1 cellular context compared by ENCODE assay signal in the genomic region with DNA sequence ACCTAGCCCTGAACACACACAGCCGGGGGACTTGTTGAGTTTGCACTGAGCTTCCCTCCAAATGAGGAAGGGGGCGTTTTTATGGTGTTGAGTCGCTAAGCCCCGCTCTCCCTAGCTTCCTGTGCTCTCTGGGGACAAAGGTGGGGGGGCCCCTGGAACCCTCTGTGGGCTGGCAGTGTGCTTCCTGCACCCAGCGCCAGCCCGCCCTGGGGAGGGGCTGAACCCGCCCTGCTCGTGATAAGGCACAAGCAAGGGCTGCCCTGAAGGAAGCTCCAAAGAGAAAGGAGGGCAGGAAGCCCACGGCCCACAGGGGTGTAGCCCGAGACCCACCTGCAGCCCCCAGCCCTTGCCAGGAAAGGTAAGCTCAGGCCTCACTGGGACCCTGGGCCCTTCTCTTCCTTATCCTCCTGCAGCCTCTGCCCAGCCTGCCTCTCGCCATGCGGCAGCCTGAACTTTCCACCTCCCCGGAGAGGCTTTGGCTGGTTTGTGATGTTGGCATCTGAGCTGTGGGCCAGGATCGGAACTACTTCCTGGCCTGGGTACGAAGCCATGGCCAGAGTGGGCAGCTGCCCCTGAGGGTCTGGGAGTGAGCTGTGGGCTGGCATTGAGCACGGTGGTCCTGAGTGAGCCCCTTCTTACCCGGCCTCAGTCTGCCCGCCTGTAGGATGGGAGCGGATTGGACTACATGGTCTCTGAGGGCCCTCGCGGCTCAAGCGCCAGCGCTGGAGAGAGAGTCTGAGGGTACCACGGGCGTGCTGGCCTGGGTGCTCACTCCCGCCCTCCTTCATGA.
TF ChIP-seq lines count a peak whose summit lies in the region.

A gene (plus strand): TSS at position 265 of the 790 bp plus-strand sequence. CDS start 644 bp downstream, outside the sequence.

TF ChIP-seq in GM23338, 12 proteins besides CTCF, POLR2A, EP300 and RAD21 (continued from another document):
- TF ChIP-seq, protein P1, sequence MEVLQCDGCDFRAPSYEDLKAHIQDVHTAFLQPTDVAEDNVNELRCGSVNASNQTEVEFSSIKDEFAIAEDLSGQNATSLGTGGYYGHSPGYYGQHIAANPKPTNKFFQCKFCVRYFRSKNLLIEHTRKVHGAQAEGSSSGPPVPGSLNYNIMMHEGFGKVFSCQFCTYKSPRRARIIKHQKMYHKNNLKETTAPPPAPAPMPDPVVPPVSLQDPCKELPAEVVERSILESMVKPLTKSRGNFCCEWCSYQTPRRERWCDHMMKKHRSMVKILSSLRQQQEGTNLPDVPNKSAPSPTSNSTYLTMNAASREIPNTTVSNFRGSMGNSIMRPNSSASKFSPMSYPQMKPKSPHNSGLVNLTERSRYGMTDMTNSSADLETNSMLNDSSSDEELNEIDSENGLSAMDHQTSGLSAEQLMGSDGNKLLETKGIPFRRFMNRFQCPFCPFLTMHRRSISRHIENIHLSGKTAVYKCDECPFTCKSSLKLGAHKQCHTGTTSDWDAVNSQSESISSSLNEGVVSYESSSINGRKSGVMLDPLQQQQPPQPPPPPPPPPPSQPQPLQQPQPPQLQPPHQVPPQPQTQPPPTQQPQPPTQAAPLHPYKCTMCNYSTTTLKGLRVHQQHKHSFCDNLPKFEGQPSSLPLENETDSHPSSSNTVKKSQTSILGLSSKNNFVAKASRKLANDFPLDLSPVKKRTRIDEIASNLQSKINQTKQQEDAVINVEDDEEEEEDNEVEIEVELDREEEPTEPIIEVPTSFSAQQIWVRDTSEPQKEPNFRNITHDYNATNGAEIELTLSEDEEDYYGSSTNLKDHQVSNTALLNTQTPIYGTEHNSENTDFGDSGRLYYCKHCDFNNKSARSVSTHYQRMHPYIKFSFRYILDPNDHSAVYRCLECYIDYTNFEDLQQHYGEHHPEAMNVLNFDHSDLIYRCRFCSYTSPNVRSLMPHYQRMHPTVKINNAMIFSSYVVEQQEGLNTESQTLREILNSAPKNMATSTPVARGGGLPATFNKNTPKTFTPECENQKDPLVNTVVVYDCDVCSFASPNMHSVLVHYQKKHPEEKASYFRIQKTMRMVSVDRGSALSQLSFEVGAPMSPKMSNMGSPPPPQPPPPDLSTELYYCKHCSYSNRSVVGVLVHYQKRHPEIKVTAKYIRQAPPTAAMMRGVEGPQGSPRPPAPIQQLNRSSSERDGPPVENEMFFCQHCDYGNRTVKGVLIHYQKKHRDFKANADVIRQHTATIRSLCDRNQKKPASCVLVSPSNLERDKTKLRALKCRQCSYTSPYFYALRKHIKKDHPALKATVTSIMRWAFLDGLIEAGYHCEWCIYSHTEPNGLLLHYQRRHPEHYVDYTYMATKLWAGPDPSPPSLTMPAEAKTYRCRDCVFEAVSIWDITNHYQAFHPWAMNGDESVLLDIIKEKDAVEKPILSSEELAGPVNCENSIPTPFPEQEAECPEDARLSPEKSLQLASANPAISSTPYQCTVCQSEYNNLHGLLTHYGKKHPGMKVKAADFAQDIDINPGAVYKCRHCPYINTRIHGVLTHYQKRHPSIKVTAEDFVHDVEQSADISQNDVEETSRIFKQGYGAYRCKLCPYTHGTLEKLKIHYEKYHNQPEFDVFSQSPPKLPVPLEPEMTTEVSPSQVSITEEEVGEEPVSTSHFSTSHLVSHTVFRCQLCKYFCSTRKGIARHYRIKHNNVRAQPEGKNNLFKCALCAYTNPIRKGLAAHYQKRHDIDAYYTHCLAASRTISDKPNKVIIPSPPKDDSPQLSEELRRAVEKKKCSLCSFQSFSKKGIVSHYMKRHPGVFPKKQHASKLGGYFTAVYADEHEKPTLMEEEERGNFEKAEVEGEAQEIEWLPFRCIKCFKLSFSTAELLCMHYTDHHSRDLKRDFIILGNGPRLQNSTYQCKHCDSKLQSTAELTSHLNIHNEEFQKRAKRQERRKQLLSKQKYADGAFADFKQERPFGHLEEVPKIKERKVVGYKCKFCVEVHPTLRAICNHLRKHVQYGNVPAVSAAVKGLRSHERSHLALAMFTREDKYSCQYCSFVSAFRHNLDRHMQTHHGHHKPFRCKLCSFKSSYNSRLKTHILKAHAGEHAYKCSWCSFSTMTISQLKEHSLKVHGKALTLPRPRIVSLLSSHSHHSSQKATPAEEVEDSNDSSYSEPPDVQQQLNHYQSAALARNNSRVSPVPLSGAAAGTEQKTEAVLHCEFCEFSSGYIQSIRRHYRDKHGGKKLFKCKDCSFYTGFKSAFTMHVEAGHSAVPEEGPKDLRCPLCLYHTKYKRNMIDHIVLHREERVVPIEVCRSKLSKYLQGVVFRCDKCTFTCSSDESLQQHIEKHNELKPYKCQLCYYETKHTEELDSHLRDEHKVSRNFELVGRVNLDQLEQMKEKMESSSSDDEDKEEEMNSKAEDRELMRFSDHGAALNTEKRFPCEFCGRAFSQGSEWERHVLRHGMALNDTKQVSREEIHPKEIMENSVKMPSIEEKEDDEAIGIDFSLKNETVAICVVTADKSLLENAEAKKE (CRISPR knock-in tag; IDR thresholded peaks at IDR 0.05), result no peak
